9 cellular contexts compared by ENCODE assay signal in the genomic region with DNA sequence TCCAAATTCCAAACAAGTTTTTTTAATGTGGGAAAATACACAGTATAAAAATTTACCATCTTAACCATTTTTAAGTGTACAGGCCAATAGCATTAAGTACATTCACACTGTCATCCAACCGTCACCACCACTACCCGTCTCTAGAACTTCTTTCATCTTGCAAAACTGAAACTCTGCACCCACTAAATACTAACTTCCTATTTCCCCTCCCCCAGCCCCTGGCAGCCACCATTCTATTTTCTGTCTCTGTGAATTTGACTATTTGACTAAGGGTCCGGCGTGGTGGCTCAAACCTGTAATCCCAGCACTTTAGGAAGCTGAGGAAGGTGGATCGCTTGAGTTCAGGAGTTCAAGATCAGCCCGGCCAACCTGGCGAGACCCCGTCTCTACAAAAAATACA. TPM values are rescaled to one million over a fixed set of nuclear protein-coding genes. Genes with fewer than 3 reads are reported as not detected.
A peak's percentile ranks its signal among the peaks of the same experiment; 100 is the strongest.
DNase-seq lines count a peak whose midpoint lies in the region; ATAC-seq and TF ChIP-seq lines count a peak whose summit lies in the region.
"Had no signal": no experiment of that assay in that cellular context is flagged by ENCODE, and none has a peak within 500 bp of the region (broad histone marks: within the 10 kb centered on the region; RNA-seq: fewer than 3 reads in every experiment).

No MANE protein-coding gene starts in this region.

- H3K9me2 ChIP-seq in GM23248 (ENCODE audit: insufficient read depth), result no peaks in the 10 kb centered on the region

- no peak overlapping the region for H2AFZ ChIP-seq in GM23248

- intact Hi-C loops in CD8-positive, alpha-beta T cell (cut with DNase I, micrococcal nuclease), result loop anchor here in 1 of 2 experiments (5.0 kb wide), 1 partner anchor 245 kb away; a partner anchor contains a TSS
- intact Hi-C loops in Caco-2 (cut with micrococcal nuclease; ENCODE audit: unreplicated experiment), result no loop called here

- 96 to 97% methylated on average over 8 of the region's 8 CpGs for WGBS in GM23248 (ENCODE audit: low coverage in 1 of 2, low lambda C conversion rate in 2 of 2, missing lambda C conversion rate in 2 of 2), 2 experiments

- peak; percentile 18 to 61 (median 35) for DNase-seq in CD8-positive, alpha-beta T cell
- DNase-seq in T-helper 9 cell, result peak; percentile 29
- no peak for DNase-seq in substantia nigra (lab: John Stamatoyannopoulos, UW)
- no peak for DNase-seq in Caco-2
- DNase-seq in GM23248, result no peak

- POLR2A ChIA-PET in CD8-positive, alpha-beta T cell (lab: Charles Lee), result interaction anchor here (1.0 kb wide), 1 partner anchor 40 kb away, joined by 3 read pairs; no protein-coding TSS in a partner anchor
- POLR2A ChIA-PET in Caco-2 (lab: Charles Lee), result no interaction called here

- H3K9me3 Mint-ChIP-seq in CD8-positive, alpha-beta T cell, result no peaks in the 10 kb centered on the region
- no peaks in the 10 kb centered on the region for H3K9me3 Mint-ChIP-seq in Caco-2 (ENCODE audit: unreplicated experiment)

- no peaks in the 10 kb centered on the region for H3K27me3 Mint-ChIP-seq in CD8-positive, alpha-beta T cell (ENCODE audit: low read depth)
- H3K27me3 Mint-ChIP-seq in Caco-2 (ENCODE audit: insufficient read depth, unreplicated experiment), result no peaks in the 10 kb centered on the region

- no peaks in the 10 kb centered on the region for H3K27me3 ChIP-seq in CD8-positive, alpha-beta T cell (ENCODE audit: insufficient read depth, low read length)
- no peaks in the 10 kb centered on the region for H3K27me3 ChIP-seq in Caco-2 (replicated peaks; ENCODE audit: control insufficient read depth, insufficient read depth, low read length)
- H3K27me3 ChIP-seq in GM23248 (replicated peaks; ENCODE audit: insufficient read depth), result no peaks in the 10 kb centered on the region

- H3K4me3 ChIP-seq in CD8-positive, alpha-beta T cell (ENCODE audit: low read depth, low read length), result no peak overlapping the region
- no peak overlapping the region for H3K4me3 ChIP-seq in Caco-2 (ENCODE audit: low read depth, low read length)
- H3K4me3 ChIP-seq in GM23248, result no peak overlapping the region

- H3K36me3 Mint-ChIP-seq in CD8-positive, alpha-beta T cell, result peaks cover 3% of the 10 kb centered on the region
- peaks cover 8% of the 10 kb centered on the region for H3K36me3 Mint-ChIP-seq in Caco-2 (ENCODE audit: insufficient read depth, unreplicated experiment)

- H3F3A ChIP-seq in GM23248 (ENCODE audit: insufficient read depth), result no peaks in the 10 kb centered on the region

- H3K9me3 ChIP-seq in CD8-positive, alpha-beta T cell (ENCODE audit: low read length), result no peaks in the 10 kb centered on the region
- no peaks in the 10 kb centered on the region for H3K9me3 ChIP-seq in Caco-2
- no peaks in the 10 kb centered on the region for H3K9me3 ChIP-seq in GM23248 (ENCODE audit: low read depth)

- CTCF ChIA-PET in CD8-positive, alpha-beta T cell (lab: Charles Lee), result interaction anchor here (1.1 to 13.4 kb wide), 2 partner anchors 14 to 79 kb away, joined by 3 to 361 read pairs; no protein-coding TSS in a partner anchor
- CTCF ChIA-PET in Caco-2 (lab: Charles Lee), result no interaction called here

- no peaks in the 10 kb centered on the region for H3K36me3 ChIP-seq in CD8-positive, alpha-beta T cell (ENCODE audit: insufficient read depth, low read length)
- H3K36me3 ChIP-seq in Caco-2 (ENCODE audit: control insufficient read depth, insufficient read depth, low read length), result no peaks in the 10 kb centered on the region
- H3K36me3 ChIP-seq in GM23248 (ENCODE audit: low read depth), result no peaks in the 10 kb centered on the region

- H3K4me3 Mint-ChIP-seq in CD8-positive, alpha-beta T cell, result peak overlapping the region; percentile 65
- no peak overlapping the region for H3K4me3 Mint-ChIP-seq in Caco-2 (ENCODE audit: unreplicated experiment)

- H3K27ac ChIP-seq in CD8-positive, alpha-beta T cell (ENCODE audit: low read depth, low read length), result peak overlapping the region; percentile 49
- no peak overlapping the region for H3K27ac ChIP-seq in substantia nigra (ENCODE audit: low read depth, low read length, poor library complexity, severe bottlenecking)
- no peak overlapping the region for H3K27ac ChIP-seq in GM23248
- H3K27ac ChIP-seq: C4-2B had no signal

- no peak for TF ChIP-seq CTCF in CD8-positive, alpha-beta T cell (IDR thresholded peaks at IDR 0.05)
- no peak for TF ChIP-seq CTCF in Caco-2 (IDR thresholded peaks at IDR 0.05; ENCODE audit: insufficient read depth in 1 of 2, low read depth in 1 of 2, low read length in 1 of 2, severe bottlenecking in 1 of 2, unreplicated experiment in 1 of 2)

- H3K27ac Mint-ChIP-seq in CD8-positive, alpha-beta T cell, result peak overlapping the region; percentile 86
- H3K27ac Mint-ChIP-seq in Caco-2 (ENCODE audit: unreplicated experiment), result no peak overlapping the region

- BruUV-seq in Caco-2 (replicated peaks; lab: Mats Ljungman, UMichigan), result no TSS peak

- H3K9ac ChIP-seq in GM23248, result no peak overlapping the region

- H3K79me2 ChIP-seq in GM23248 (ENCODE audit: insufficient read depth), result peaks cover 97% of the 10 kb centered on the region

- H3K4me1 Mint-ChIP-seq in CD8-positive, alpha-beta T cell (ENCODE audit: low read depth), result peaks cover 43% of the 10 kb centered on the region
- H3K4me1 Mint-ChIP-seq in Caco-2 (ENCODE audit: low read depth, unreplicated experiment), result no peaks in the 10 kb centered on the region

- peak; percentile 95 for ATAC-seq in CD8-positive, alpha-beta T cell
- ATAC-seq in HG02852 (IDR thresholded peaks at IDR 0.05; ENCODE audit: unreplicated experiment) (peak; percentile 70), esophagus mucosa (peak; percentile 37), HG02588 (IDR thresholded peaks at IDR 0.05; ENCODE audit: unreplicated experiment) (no peak)

- peaks cover 20% of the 10 kb centered on the region for H3K4me1 ChIP-seq in CD8-positive, alpha-beta T cell (ENCODE audit: insufficient read depth, low read length)
- H3K4me1 ChIP-seq in Caco-2 (no peaks in the 10 kb centered on the region), GM23248 (ENCODE audit: insufficient read depth) (no peaks in the 10 kb centered on the region)

- in situ Hi-C loops in GM23248 (cut with MboI), result no loop called here

- no peak overlapping the region for H3K4me2 ChIP-seq in GM23248 (ENCODE audit: unreplicated experiment)

- H4K20me1 ChIP-seq in GM23248 (ENCODE audit: insufficient read depth), result no peaks in the 10 kb centered on the region

RNA-seq across cellular contexts. Expression of a gene that starts 36.1 kb away (rescaled TPM):
- 10 to 100 TPM; 50.0 to 51.1 TPM for total RNA-seq in CD8-positive, alpha-beta T cell
- total RNA-seq in esophagus mucosa (121 TPM), Caco-2 (2022) (89.2 and 102 TPM in 2 replicates)
- 67.8 and 72.6 TPM in 2 replicates for total RNA-seq in GM23248 (2014; rRNA removed; shearing (Covaris generic))
- polyA plus RNA-seq in GM23248 (2016; fragmentation: Nextera tagmentation; extraction: Ambion mirVana), result 56.8 and 59.7 TPM in 2 replicates

Comparison
In these comparisons a context has a peak if more than half of its experiments do, and no peak if none do; other contexts are left out.
1. DNase-seq: peak in CD8-positive, alpha-beta T cell (7 of 7) and T-helper 9 cell (single experiment); none in substantia nigra (0 of 49), Caco-2 (0 of 2) and GM23248 (single experiment).